9 cellular contexts compared by ENCODE assay signal in the genomic region with DNA sequence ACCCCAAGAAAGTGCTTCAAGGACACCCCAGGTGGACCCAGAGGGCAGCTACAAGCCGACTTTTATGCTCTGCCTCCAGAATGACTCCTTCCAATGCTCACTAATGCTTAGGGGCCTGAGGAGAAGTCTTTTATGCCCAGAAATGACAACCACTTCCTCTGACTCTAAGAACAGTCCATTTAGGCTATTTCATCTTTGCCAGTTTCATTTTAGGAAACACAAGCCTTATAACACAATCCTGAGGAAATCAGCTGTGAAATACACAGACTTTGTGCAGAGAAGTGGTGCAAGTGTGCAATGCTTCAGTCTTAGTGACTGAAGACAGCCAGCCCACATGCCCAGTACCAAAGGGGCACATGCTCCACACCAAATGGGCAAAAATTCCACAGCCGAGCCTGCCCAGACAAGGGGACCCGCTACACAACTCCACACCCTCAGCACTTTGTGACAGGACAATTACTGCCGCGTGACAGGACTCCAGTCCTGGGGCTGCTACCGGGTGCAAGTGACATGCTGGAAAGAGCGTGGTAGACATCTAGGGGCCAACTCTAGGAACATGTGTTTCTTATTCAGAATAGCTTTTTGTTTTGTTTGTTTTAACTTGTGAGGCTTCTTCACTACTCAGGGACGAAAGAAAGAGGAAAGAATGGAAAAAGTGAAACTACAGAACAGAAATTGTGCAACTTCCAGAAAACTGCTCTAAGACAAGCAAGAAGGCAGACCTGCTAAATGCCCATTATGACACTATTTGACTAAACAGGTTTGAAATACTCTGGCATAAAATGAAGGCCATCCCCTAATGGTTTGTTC. TPM values are rescaled to one million over a fixed set of nuclear protein-coding genes. Genes with fewer than 3 reads are reported as not detected.
DNase-seq lines count a peak whose midpoint lies in the region; ATAC-seq and TF ChIP-seq lines count a peak whose summit lies in the region.
"Had no signal": no experiment of that assay in that cellular context is flagged by ENCODE, and none has a peak within 500 bp of the region (broad histone marks: within the 10 kb centered on the region; RNA-seq: fewer than 3 reads in every experiment).

No MANE protein-coding gene starts in this region.

- H3K27ac ChIP-seq in skin epidermis = peak overlapping the region in 20 of 21 experiments; percentile 15 to 78 (median 60)

- peaks cover 5% of the 10 kb centered on the region for H3K36me3 Mint-ChIP-seq in activated B cell treated with CpG ODN at 0.5 μM for 24 hours (ENCODE audit: low read depth)
- H3K36me3 Mint-ChIP-seq: brain had no signal

- H3K4me3 ChIP-seq in AG04449 (ENCODE audit: low read depth, low read length) = peak overlapping the region; percentile 48
- H3K4me3 ChIP-seq in skin epidermis = peak overlapping the region in 3 of 7 experiments; percentile 6 to 8 (median 6)

- CTCF ChIA-PET in AG04449 (lab: Yijun Ruan, JAX) = interaction anchor here (0.9 to 1.8 kb wide), 5 partner anchors 17 to 461 kb away, joined by 3 to 4 read pairs (median 4); no protein-coding TSS in a partner anchor
- CTCF ChIA-PET in activated B cell treated with CpG ODN at 0.5 μM for 24 hours (lab: Charles Lee) = no interaction called here

- peaks cover 16% of the 10 kb centered on the region for H3K4me1 Mint-ChIP-seq in activated B cell treated with CpG ODN at 0.5 μM for 24 hours

- POLR2A ChIA-PET in AG04449 (lab: Yijun Ruan, JAX) (no interaction called here), activated B cell treated with CpG ODN at 0.5 μM for 24 hours (lab: Charles Lee) (interaction anchor here (0.6 kb wide), 1 partner anchor 27 kb away, joined by 5 read pairs; no protein-coding TSS in a partner anchor)

- TF ChIP-seq CTCF in AG04449 (IDR thresholded peaks at IDR 0.05; ENCODE audit: insufficient read depth, low read length, missing control alignments) (no peak), activated B cell treated with CpG ODN at 0.5 μM for 24 hours (IDR thresholded peaks at IDR 0.05) (no peak)

- intact Hi-C loops in activated B cell treated with CpG ODN at 0.5 μM for 24 hours (cut with micrococcal nuclease) (no loop called here), left ventricle myocardium superior (cut with micrococcal nuclease) (no loop called here)

- no peaks in the 10 kb centered on the region for H3K27me3 Mint-ChIP-seq in activated B cell treated with CpG ODN at 0.5 μM for 24 hours

- peak; percentile 86 for ATAC-seq in GM18861 (IDR thresholded peaks at IDR 0.05; ENCODE audit: unreplicated experiment)
- ATAC-seq in HG03103 (IDR thresholded peaks at IDR 0.05; ENCODE audit: low read depth, unreplicated experiment) = peak; percentile 62
- no peak for ATAC-seq in activated B cell treated with CpG ODN at 0.5 μM for 24 hours (ENCODE audit: low read depth)
- peak; percentile 73 for ATAC-seq in left ventricle myocardium superior

- DNase-seq in AG04449 (ENCODE audit: low read depth, low spot score) = no peak
- DNase-seq in activated B cell treated with CpG ODN at 0.5 μM for 24 hours = no peak
- no peak for DNase-seq in left ventricle myocardium superior
- DNase-seq in cortex of kidney (lab: John Stamatoyannopoulos, UW) = no peak
- no peak for DNase-seq in NCI-H1436 treated with DMSO at 0.1 percent for 48 hours (lab: John Stamatoyannopoulos, UW)

- no peak overlapping the region for H3K27ac Mint-ChIP-seq in activated B cell treated with CpG ODN at 0.5 μM for 24 hours

- peaks cover 9% of the 10 kb centered on the region for H3K9me3 Mint-ChIP-seq in activated B cell treated with CpG ODN at 0.5 μM for 24 hours

- H3K4me3 Mint-ChIP-seq in activated B cell treated with CpG ODN at 0.5 μM for 24 hours = peak overlapping the region; percentile 9

RNA-seq across cellular contexts. Expression of a gene that starts 28.2 kb away (rescaled TPM):
- 28.5 and 33.5 TPM in 2 replicates for total RNA-seq in activated B cell treated with CpG ODN at 0.5 μM for 24 hours
- total RNA-seq in left ventricle myocardium superior = 10.9 TPM

RNA-seq across cellular contexts. Expression of a gene that starts 59.1 kb away (rescaled TPM):
- total RNA-seq in activated B cell treated with CpG ODN at 0.5 μM for 24 hours = 144 and 147 TPM in 2 replicates
- 125 TPM for total RNA-seq in left ventricle myocardium superior
